1 cellular context compared by ENCODE assay signal in genomic region chr10:50545846-50546245, GRCh38.
TF ChIP-seq lines count a peak whose summit lies in the region.

No MANE protein-coding gene starts in this region.

TF ChIP-seq in H1, 55 proteins besides CTCF, POLR2A, EP300 and RAD21:
- TF ChIP-seq TEAD4 (IDR thresholded peaks at IDR 0.05; ENCODE audit: low read depth, low read length) (no peak), TAF7 (optimal IDR thresholded peaks at IDR 0.05; ENCODE audit: borderline replicate concordance, low read depth, low read length) (no peak), CBX5 (IDR thresholded peaks at IDR 0.05; ENCODE audit: low read depth, low read length) (no peak), ATF2 (IDR thresholded peaks at IDR 0.05; ENCODE audit: low read length) (no peak), KDM1A (IDR thresholded peaks at IDR 0.05; ENCODE audit: borderline replicate concordance, low read length) (no peak), EGR1 (IDR thresholded peaks at IDR 0.05; ENCODE audit: borderline replicate concordance, low read depth, low read length) (no peak), SIX5 (IDR thresholded peaks at IDR 0.05; ENCODE audit: low read depth, low read length) (no peak), JUN (IDR thresholded peaks at IDR 0.05; ENCODE audit: low read depth, low read length) (no peak), CREB1 (IDR thresholded peaks at IDR 0.05) (no peak)
